1 cellular context compared by ENCODE assay signal in the genomic region with DNA sequence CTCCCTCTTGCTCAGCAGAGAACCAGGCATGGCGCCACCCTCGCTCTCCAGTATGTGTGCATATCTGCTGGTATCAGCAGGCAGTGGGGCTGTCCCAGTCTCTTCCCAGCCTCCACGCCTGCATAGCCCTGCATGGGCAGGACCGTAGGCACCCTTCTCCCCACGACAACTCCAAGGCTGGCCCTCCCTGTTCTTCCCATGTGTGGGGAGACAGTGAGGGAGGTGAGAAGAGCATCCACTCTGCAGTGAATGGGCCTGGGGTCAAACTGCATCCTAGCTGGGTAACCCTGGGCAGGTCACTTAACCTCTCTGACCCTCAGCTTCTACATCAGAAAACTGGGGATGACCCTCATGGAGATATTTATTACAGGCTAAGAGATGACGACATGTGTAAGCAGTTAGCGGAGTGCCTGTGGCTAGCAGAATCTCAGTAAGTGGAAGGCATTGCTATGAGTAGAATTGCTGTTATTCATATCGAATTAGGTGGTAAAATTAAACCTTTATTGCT.
TF ChIP-seq lines count a peak whose summit lies in the region.

No MANE protein-coding gene starts in this region.

TF ChIP-seq in HepG2, 621 proteins besides CTCF, POLR2A, EP300 and RAD21 (continued from another document):
- no peak for TF ChIP-seq ZSCAN21 (CRISPR knock-in tag; IDR thresholded peaks at IDR 0.05; ENCODE audit: borderline replicate concordance)
- TF ChIP-seq ZNF768 (CRISPR knock-in tag; IDR thresholded peaks at IDR 0.05) = peak; percentile 97
